In the genomic region with DNA sequence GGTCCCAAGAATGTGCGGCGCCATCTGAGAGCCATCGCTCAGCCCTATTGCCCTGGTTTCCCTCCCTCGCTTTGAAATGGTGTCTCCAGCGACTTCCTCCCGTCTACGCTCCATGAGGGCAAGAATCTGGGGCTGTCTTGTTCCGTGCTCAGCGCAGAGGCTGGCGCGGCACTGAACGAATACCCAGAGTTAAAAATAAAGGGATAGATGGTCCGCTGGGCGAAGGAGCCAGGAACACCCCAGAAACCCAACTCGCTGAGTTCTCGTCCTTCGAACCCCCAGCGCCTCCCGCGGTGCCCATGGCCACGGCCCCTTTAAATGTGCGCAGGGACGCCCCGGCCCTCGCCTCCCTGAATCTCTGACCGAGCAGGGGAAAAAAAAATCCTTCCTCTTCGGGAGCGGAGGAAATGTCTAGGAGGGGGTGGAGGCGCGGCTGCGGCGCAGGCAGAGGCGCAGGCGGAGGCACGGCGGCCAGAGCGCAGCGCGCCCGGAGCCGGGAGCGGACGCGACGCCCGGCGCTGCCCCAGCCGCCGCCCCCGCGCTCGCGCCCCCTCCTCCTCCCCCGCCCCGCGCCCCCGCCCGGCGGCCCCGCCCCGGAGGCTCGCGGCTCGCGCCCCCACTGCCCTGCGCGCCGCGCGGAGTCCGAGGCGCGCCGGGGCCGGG, we compare ENCODE assay signal across 10 cellular contexts. TPM values are rescaled to one million over a fixed set of nuclear protein-coding genes. Genes with fewer than 3 reads are reported as not detected.
A peak's percentile ranks its signal among the peaks of the same experiment; 100 is the strongest.
DNase-seq lines count a peak whose midpoint lies in the region; ATAC-seq and TF ChIP-seq lines count a peak whose summit lies in the region.
"Had no signal": no experiment of that assay in that cellular context is flagged by ENCODE, and none has a peak within 500 bp of the region (broad histone marks: within the 10 kb centered on the region; RNA-seq: fewer than 3 reads in every experiment).

No MANE protein-coding gene starts in this region.

- H3K36me3 Mint-ChIP-seq in glutamatergic neuron (ENCODE audit: unreplicated experiment) = no peaks in the 10 kb centered on the region

- H3K9ac ChIP-seq in muscle layer of colon (ENCODE audit: low read length) = peak overlapping the region; percentile 30

- no peaks in the 10 kb centered on the region for H3K36me3 ChIP-seq in muscle layer of colon (ENCODE audit: insufficient read depth, low read length)
- H3K36me3 ChIP-seq in transverse colon = no peaks in the 10 kb centered on the region

- no peak for ATAC-seq in HG02610 (IDR thresholded peaks at IDR 0.05; ENCODE audit: unreplicated experiment)
- ATAC-seq: PC-3 had no signal

- DNase-seq in NCI-H1105 (lab: John Stamatoyannopoulos, UW) (peak; percentile 6), NCI-H1105 treated with DMSO at 0.1 percent for 48 hours (lab: John Stamatoyannopoulos, UW) (no peak), glutamatergic neuron (peak; percentile 40), transverse colon (no peak), NCI-H2107 (lab: John Stamatoyannopoulos, UW) (no peak), putamen (ENCODE audit: low spot score) (no peak)
- DNase-seq: PC-3 had no signal

- H3K4me1 Mint-ChIP-seq in glutamatergic neuron (ENCODE audit: low read depth, unreplicated experiment) = peaks cover 9% of the 10 kb centered on the region

- H3K27ac ChIP-seq in muscle layer of colon (ENCODE audit: low read depth, low read length) (peak overlapping the region; percentile 44), transverse colon (peak overlapping the region; percentile 41 to 79 (median 68))

- H3K27me3 Mint-ChIP-seq in glutamatergic neuron (ENCODE audit: unreplicated experiment) = peaks cover 22% of the 10 kb centered on the region

- H3K9me3 ChIP-seq in muscle layer of colon (ENCODE audit: low read length) (no peaks in the 10 kb centered on the region), transverse colon (no peaks in the 10 kb centered on the region)

- intact Hi-C loops in transverse colon (cut with DNase I; ENCODE audit: low total_unique reads) = no loop called here

- TF ChIP-seq POLR2A in transverse colon (IDR thresholded peaks at IDR 0.05) = no peak

- TF ChIP-seq CTCF in glutamatergic neuron (IDR thresholded peaks at IDR 0.05; ENCODE audit: partially characterized antibody, unreplicated experiment) (no peak), transverse colon (IDR thresholded peaks at IDR 0.05) (no peak)

- peaks cover 8% of the 10 kb centered on the region for H3K9me3 Mint-ChIP-seq in glutamatergic neuron (ENCODE audit: unreplicated experiment)

- H3K27me3 ChIP-seq in muscle layer of colon (ENCODE audit: control insufficient read depth in 1 of 2, insufficient read depth in 2 of 2, low read length in 2 of 2) (peaks cover 7 to 25% of the 10 kb centered on the region in 2 donors), transverse colon (peaks cover 54% of the 10 kb centered on the region)

- peak overlapping the region in 1 of 2 donors; percentile 15 for H3K4me3 ChIP-seq in muscle layer of colon (ENCODE audit: low read depth in 1 of 2, low read length in 2 of 2)
- H3K4me3 ChIP-seq in transverse colon = peak overlapping the region in 3 of 4 donors; percentile 7 to 56 (median 26)

- TF ChIP-seq EP300 in transverse colon (IDR thresholded peaks at IDR 0.05; ENCODE audit: low read depth) = no peak

- in situ Hi-C loops in transverse colon (cut with MboI; ENCODE audit: low pct_ligation_motif_present in 1 of 4, low pct_unique_long_range_greater_than_20kb in 1 of 4, low sequenced_read_pairs in 3 of 4) = no loop called here

- 21 to 60% methylated on average over 3 to 31 of the region's 75 CpGs for WGBS in transverse colon (ENCODE audit: low coverage in 1 of 2), 2 donors

- H3K4me1 ChIP-seq in muscle layer of colon (ENCODE audit: insufficient read depth, low read length) = peaks cover 11% of the 10 kb centered on the region
- H3K4me1 ChIP-seq in transverse colon = peaks cover 0 to 9% (median 2%) of the 10 kb centered on the region in 4 donors

- H3K27ac Mint-ChIP-seq in glutamatergic neuron (ENCODE audit: unreplicated experiment) = no peak overlapping the region

- H3K4me3 Mint-ChIP-seq in glutamatergic neuron (ENCODE audit: unreplicated experiment) = peak overlapping the region; percentile 75

RNA-seq across cellular contexts. Expression of a gene that starts 8.6 kb away (rescaled TPM):
- 3.1 TPM for total RNA-seq in glutamatergic neuron (ENCODE audit: unreplicated experiment)
- total RNA-seq in transverse colon = 10 to 100 TPM in 2 of 4 donors, 1 to 10 TPM in 2; 5.6 to 15.9 (median 10.2) TPM
- total RNA-seq: A172, PC-3 had no signal

Comparison
In these comparisons a context has a peak if more than half of its experiments do, and no peak if none do; other contexts are left out.
1. DNase-seq: peak in NCI-H1105 (single experiment) and glutamatergic neuron (single experiment); none in NCI-H1105 treated with DMSO at 0.1 percent for 48 hours (single experiment), transverse colon (single experiment), NCI-H2107 (single experiment) and putamen (single experiment).